1 cellular context compared by ENCODE assay signal in the genomic region with DNA sequence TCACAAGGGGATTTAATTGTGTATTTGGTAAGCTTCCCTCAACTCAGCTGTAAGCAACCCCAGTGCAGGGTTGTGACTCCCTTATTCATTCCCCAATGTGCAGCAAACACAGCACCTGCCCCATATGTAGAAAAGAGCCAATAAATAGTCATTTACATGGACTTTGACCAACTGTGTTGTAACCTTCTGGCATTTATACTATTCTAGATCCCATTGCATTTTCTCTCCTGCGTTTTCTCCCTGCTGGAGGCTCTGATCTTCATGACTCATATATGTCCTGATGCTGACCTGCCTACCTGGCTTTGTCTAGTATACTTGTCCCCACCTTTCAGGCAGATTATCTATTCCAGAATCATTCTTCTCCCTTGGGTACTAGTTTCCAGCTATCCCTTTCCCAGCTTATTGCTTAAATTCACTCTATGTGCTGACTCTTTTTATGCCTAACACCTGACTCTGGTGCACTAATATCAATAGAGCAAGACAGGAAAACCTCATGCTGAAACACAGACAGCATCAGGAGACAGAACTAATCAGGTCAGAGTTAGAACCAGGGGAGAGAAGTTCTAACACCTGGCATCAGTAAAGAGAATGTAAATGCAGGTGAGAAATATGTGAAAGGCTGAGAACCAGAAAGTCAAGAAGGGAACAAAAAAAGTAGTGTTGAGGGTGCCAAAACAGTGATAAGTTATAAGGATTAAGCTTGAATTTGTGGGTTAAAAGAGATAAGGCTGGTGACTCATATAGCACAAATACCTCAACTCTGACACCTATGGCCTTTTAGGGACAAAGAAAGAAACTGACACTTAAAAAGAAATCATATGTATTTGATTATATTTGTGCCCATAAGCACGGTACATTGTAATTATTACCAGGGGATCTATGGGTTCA.
TF ChIP-seq lines count a peak whose summit lies in the region.

No MANE protein-coding gene starts in this region.

TF ChIP-seq in WTC11, 78 proteins besides CTCF, POLR2A, EP300 and RAD21 (continued from another document):
- no peak for TF ChIP-seq CREB1 (CRISPR knock-in tag; IDR thresholded peaks at IDR 0.05)
- no peak for TF ChIP-seq ATF2 (CRISPR knock-in tag; IDR thresholded peaks at IDR 0.05; ENCODE audit: borderline replicate concordance, low read depth)
- no peak for TF ChIP-seq GABPB1 (CRISPR knock-in tag; IDR thresholded peaks at IDR 0.05)
- TF ChIP-seq ZNF121 (CRISPR knock-in tag; IDR thresholded peaks at IDR 0.05), result no peak
- TF ChIP-seq, protein P1, sequence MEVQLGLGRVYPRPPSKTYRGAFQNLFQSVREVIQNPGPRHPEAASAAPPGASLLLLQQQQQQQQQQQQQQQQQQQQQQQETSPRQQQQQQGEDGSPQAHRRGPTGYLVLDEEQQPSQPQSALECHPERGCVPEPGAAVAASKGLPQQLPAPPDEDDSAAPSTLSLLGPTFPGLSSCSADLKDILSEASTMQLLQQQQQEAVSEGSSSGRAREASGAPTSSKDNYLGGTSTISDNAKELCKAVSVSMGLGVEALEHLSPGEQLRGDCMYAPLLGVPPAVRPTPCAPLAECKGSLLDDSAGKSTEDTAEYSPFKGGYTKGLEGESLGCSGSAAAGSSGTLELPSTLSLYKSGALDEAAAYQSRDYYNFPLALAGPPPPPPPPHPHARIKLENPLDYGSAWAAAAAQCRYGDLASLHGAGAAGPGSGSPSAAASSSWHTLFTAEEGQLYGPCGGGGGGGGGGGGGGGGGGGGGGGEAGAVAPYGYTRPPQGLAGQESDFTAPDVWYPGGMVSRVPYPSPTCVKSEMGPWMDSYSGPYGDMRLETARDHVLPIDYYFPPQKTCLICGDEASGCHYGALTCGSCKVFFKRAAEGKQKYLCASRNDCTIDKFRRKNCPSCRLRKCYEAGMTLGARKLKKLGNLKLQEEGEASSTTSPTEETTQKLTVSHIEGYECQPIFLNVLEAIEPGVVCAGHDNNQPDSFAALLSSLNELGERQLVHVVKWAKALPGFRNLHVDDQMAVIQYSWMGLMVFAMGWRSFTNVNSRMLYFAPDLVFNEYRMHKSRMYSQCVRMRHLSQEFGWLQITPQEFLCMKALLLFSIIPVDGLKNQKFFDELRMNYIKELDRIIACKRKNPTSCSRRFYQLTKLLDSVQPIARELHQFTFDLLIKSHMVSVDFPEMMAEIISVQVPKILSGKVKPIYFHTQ (CRISPR knock-in tag; IDR thresholded peaks at IDR 0.05), result no peak
- no peak for TF ChIP-seq JAZF1 (CRISPR knock-in tag; IDR thresholded peaks at IDR 0.05)
- no peak for TF ChIP-seq ATF6 (CRISPR knock-in tag; IDR thresholded peaks at IDR 0.05)
- no peak for TF ChIP-seq EMX1 (CRISPR knock-in tag; IDR thresholded peaks at IDR 0.05)
- TF ChIP-seq, protein P2, sequence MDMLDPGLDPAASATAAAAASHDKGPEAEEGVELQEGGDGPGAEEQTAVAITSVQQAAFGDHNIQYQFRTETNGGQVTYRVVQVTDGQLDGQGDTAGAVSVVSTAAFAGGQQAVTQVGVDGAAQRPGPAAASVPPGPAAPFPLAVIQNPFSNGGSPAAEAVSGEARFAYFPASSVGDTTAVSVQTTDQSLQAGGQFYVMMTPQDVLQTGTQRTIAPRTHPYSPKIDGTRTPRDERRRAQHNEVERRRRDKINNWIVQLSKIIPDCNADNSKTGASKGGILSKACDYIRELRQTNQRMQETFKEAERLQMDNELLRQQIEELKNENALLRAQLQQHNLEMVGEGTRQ (CRISPR knock-in tag; IDR thresholded peaks at IDR 0.05), result no peak
- no peak for TF ChIP-seq RELA (CRISPR knock-in tag; IDR thresholded peaks at IDR 0.05; ENCODE audit: borderline replicate concordance)
- TF ChIP-seq FOXP4 (CRISPR knock-in tag; IDR thresholded peaks at IDR 0.05), result no peak
- no peak for TF ChIP-seq NFATC4 (CRISPR knock-in tag; IDR thresholded peaks at IDR 0.05)
